39 cellular contexts compared by ENCODE assay signal in the genomic region with DNA sequence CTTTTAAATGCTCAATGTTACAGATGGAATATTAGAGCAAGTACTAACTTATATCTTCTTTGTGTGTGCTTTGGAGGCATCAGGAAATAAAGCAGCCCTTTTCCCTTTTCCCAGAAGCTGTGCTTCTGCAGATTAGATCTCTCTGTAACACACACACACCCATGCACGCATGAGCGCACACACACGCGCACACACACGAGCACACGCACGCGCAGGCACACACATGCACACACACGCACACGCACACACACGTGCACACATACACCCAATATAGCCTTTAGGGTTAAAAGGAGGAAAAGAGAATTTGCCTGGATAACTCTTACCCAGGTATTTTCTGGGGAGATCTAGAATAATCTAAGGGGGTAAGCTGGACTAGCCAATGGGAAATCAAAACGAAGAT.
"Had no signal": no experiment of that assay in that cellular context is flagged by ENCODE, and none has a peak within 500 bp of the region (broad histone marks: within the 10 kb centered on the region; RNA-seq: fewer than 3 reads in every experiment).

No MANE protein-coding gene starts in this region.

- H3K9me3 Mint-ChIP-seq: activated naive CD4-positive, alpha-beta T cell treated with anti-CD3 and anti-CD28 coated beads for 36 hours; activated naive CD4-positive, alpha-beta T cell treated with anti-CD3 and anti-CD28 coated beads, Interleukin-2, amount 10 ng/mL, durations not matched to agents 7 days and 5 days; activated naive CD4-positive, alpha-beta T cell treated with anti-CD3 and anti-CD28 coated beads, Interleukin-2, amount 50 U/mL, for 24 hours; activated naive CD4-positive, alpha-beta T cell treated with anti-CD3 and anti-CD28 coated beads, Interleukin-2, amount 50 U/mL, for 72 hours; activated naive CD8-positive, alpha-beta T cell treated with anti-CD3 and anti-CD28 coated beads for 36 hours; activated naive CD8-positive, alpha-beta T cell treated with anti-CD3 and anti-CD28 coated beads, Interleukin-2, amount 10 ng/mL, durations not matched to agents 7 days and 5 days; activated naive CD8-positive, alpha-beta T cell treated with anti-CD3 and anti-CD28 coated beads, Interleukin-2, amount 50 U/mL, for 24 hours; activated T-cell treated with anti-CD3 and anti-CD28 coated beads, Interleukin-2, amount 50 U/mL, for 4 hours; activated T-cell treated with anti-CD3 and anti-CD28 coated beads, Interleukin-2, amount 50 U/mL, for 72 hours; activated T-helper 1 cell treated with anti-CD3 and anti-CD28 coated beads, Interleukin-12 subunit alpha, Interleukin-12 subunit beta, Interleukin-2, Interleukin-4 antibody, amounts not matched to agents 30 ng/mL and 10 ng/mL and 1 ng/mL, durations not matched to agents 14 hours and 24 hours and 36 hours; activated T-helper 17 cell treated with anti-CD3 and anti-CD28 coated beads, Interleukin-2, amount 50 U/mL, for 72 hours; activated T-helper 2 cell treated with anti-CD3 and anti-CD28 coated beads, Interferon-gamma antibody, Interleukin-2, Interleukin-4, amounts not matched to agents 10 μg/mL and 5 μg/mL and 100 μg/mL, durations not matched to agents 14 hours and 24 hours and 36 hours; central memory CD8-positive, alpha-beta T cell had no signal

- FAIRE-seq: astrocyte, bronchial epithelial cell, colon had no signal

- H3K9me3 ChIP-seq: adrenal gland, ascending aorta, body of pancreas, breast epithelium had no signal

- H3K4me3 Mint-ChIP-seq: activated naive CD4-positive, alpha-beta T cell treated with anti-CD3 and anti-CD28 coated beads for 36 hours; activated naive CD4-positive, alpha-beta T cell treated with anti-CD3 and anti-CD28 coated beads, Interleukin-2, amount 10 ng/mL, durations not matched to agents 7 days and 5 days; activated naive CD4-positive, alpha-beta T cell treated with anti-CD3 and anti-CD28 coated beads, Interleukin-2, amount 50 U/mL, for 24 hours; activated naive CD8-positive, alpha-beta T cell; activated naive CD8-positive, alpha-beta T cell treated with anti-CD3 and anti-CD28 coated beads for 36 hours; activated naive CD8-positive, alpha-beta T cell treated with anti-CD3 and anti-CD28 coated beads, Interleukin-2, amount 10 ng/mL, durations not matched to agents 7 days and 5 days; activated naive CD8-positive, alpha-beta T cell treated with anti-CD3 and anti-CD28 coated beads, Interleukin-2, amount 50 U/mL, for 24 hours; activated T-cell treated with anti-CD3 and anti-CD28 coated beads, Interleukin-2, amount 50 U/mL, for 4 hours; activated T-cell treated with anti-CD3 and anti-CD28 coated beads, Interleukin-2, amount 50 U/mL, for 72 hours; activated T-helper 1 cell treated with anti-CD3 and anti-CD28 coated beads, Interleukin-12 subunit alpha, Interleukin-12 subunit beta, Interleukin-2, Interleukin-4 antibody, amounts not matched to agents 30 ng/mL and 10 ng/mL and 1 ng/mL, durations not matched to agents 14 hours and 24 hours and 36 hours; activated T-helper 17 cell treated with anti-CD3 and anti-CD28 coated beads, Interleukin-2, amount 50 U/mL, for 72 hours; brain; central memory CD8-positive, alpha-beta T cell had no signal

- H3K4me3 ChIP-seq: adrenal gland, ascending aorta, body of pancreas, breast epithelium, cardiac muscle cell had no signal

- H3K27ac ChIP-seq: adrenal gland, ascending aorta, body of pancreas, brain microvascular endothelial cell, breast epithelium, cardiac muscle cell had no signal

- ATAC-seq: activated naive CD4-positive, alpha-beta T cell treated with anti-CD3 and anti-CD28 coated beads, Interleukin-2, amount 50 U/mL, for 72 hours; activated naive CD8-positive, alpha-beta T cell treated with anti-CD3 and anti-CD28 coated beads, Interleukin-2, amount 50 U/mL, for 24 hours; activated T-cell treated with anti-CD3 and anti-CD28 coated beads, Interleukin-2, amount 50 U/mL, for 4 hours; activated T-cell treated with anti-CD3 and anti-CD28 coated beads, Interleukin-2, amount 50 U/mL, for 72 hours; activated T-helper 17 cell treated with anti-CD3 and anti-CD28 coated beads, Interleukin-2, amount 50 U/mL, for 72 hours; body of pancreas had no signal

- H3K4me1 Mint-ChIP-seq: activated naive CD4-positive, alpha-beta T cell treated with anti-CD3 and anti-CD28 coated beads, Interleukin-2, amount 10 ng/mL, durations not matched to agents 7 days and 5 days; activated naive CD4-positive, alpha-beta T cell treated with anti-CD3 and anti-CD28 coated beads, Interleukin-2, amount 50 U/mL, for 24 hours; activated naive CD8-positive, alpha-beta T cell treated with anti-CD3 and anti-CD28 coated beads for 36 hours; activated naive CD8-positive, alpha-beta T cell treated with anti-CD3 and anti-CD28 coated beads, Interleukin-2, amount 10 ng/mL, durations not matched to agents 7 days and 5 days; activated T-helper 17 cell treated with anti-CD3 and anti-CD28 coated beads, Interleukin-2, amount 50 U/mL, for 72 hours; brain; central memory CD8-positive, alpha-beta T cell had no signal

- H3K36me3 ChIP-seq: adrenal gland, ascending aorta, brain microvascular endothelial cell, breast epithelium, cardiac muscle cell had no signal

- H3K27ac Mint-ChIP-seq: activated naive CD4-positive, alpha-beta T cell treated with anti-CD3 and anti-CD28 coated beads for 36 hours; activated naive CD4-positive, alpha-beta T cell treated with anti-CD3 and anti-CD28 coated beads, Interleukin-2, amount 10 ng/mL, durations not matched to agents 7 days and 5 days; activated naive CD4-positive, alpha-beta T cell treated with anti-CD3 and anti-CD28 coated beads, Interleukin-2, amount 50 U/mL, for 24 hours; activated naive CD4-positive, alpha-beta T cell treated with anti-CD3 and anti-CD28 coated beads, Interleukin-2, amount 50 U/mL, for 72 hours; activated naive CD8-positive, alpha-beta T cell; activated naive CD8-positive, alpha-beta T cell treated with anti-CD3 and anti-CD28 coated beads for 36 hours; activated naive CD8-positive, alpha-beta T cell treated with anti-CD3 and anti-CD28 coated beads, Interleukin-2, amount 10 ng/mL, durations not matched to agents 7 days and 5 days; activated naive CD8-positive, alpha-beta T cell treated with anti-CD3 and anti-CD28 coated beads, Interleukin-2, amount 50 U/mL, for 24 hours; activated T-cell treated with anti-CD3 and anti-CD28 coated beads, Interleukin-2, amount 50 U/mL, for 72 hours; activated T-helper 1 cell treated with anti-CD3 and anti-CD28 coated beads, Interleukin-12 subunit alpha, Interleukin-12 subunit beta, Interleukin-2, Interleukin-4 antibody, amounts not matched to agents 30 ng/mL and 10 ng/mL and 1 ng/mL, durations not matched to agents 14 hours and 24 hours and 36 hours; activated T-helper 17 cell treated with anti-CD3 and anti-CD28 coated beads, Interleukin-2, amount 50 U/mL, for 72 hours; activated T-helper 2 cell treated with anti-CD3 and anti-CD28 coated beads, Interferon-gamma antibody, Interleukin-2, Interleukin-4, amounts not matched to agents 10 μg/mL and 5 μg/mL and 100 μg/mL, durations not matched to agents 14 hours and 24 hours and 36 hours; brain had no signal

- DNase-seq: activated effector memory CD4-positive, alpha-beta T cell treated with anti-CD3 and anti-CD28 coated beads, Interleukin-2, amount 50 U/mL, for 16 hours; activated effector memory CD4-positive, alpha-beta T cell treated with Interleukin-2 at 50 U/mL for 16 hours; activated gamma-delta T cell; activated gamma-delta T cell treated with Interleukin-2 at 50 U/mL for 16 hours; activated naive CD4-positive, alpha-beta T cell; activated naive CD4-positive, alpha-beta T cell treated with anti-CD3 and anti-CD28 coated beads for 36 hours; activated naive CD4-positive, alpha-beta T cell treated with anti-CD3 and anti-CD28 coated beads, Interleukin-2, amount 10 ng/mL, durations not matched to agents 7 days and 5 days; activated naive CD4-positive, alpha-beta T cell treated with anti-CD3 and anti-CD28 coated beads, Interleukin-2, amount 50 U/mL, for 16 hours; activated naive CD4-positive, alpha-beta T cell treated with Interleukin-2 at 50 U/mL for 16 hours; activated naive CD8-positive, alpha-beta T cell treated with anti-CD3 and anti-CD28 coated beads for 36 hours; activated naive CD8-positive, alpha-beta T cell treated with anti-CD3 and anti-CD28 coated beads, Interleukin-2, amount 10 ng/mL, durations not matched to agents 7 days and 5 days; activated naive CD8-positive, alpha-beta T cell treated with anti-CD3 and anti-CD28 coated beads, Interleukin-2, amount 50 U/mL, for 24 hours; activated T-cell treated with anti-CD3 and anti-CD28 coated beads, Interleukin-2, amount 50 U/mL, for 4 hours; activated T-cell treated with anti-CD3 and anti-CD28 coated beads, Interleukin-2, amount 50 U/mL, for 48 hours; activated T-cell treated with anti-CD3 and anti-CD28 coated beads, Interleukin-2, amount 50 U/mL, for 72 hours; adrenal gland; amniotic stem cell; amygdala; anterior cingulate cortex; aorta; body of pancreas; brain microvascular endothelial cell; caudate nucleus; central memory CD4-positive, alpha-beta T cell; cerebellar nuclear complex had no signal

- H3K27me3 ChIP-seq: adrenal gland, ascending aorta, body of pancreas, brain microvascular endothelial cell, breast epithelium, cardiac muscle cell had no signal

- H3K36me3 Mint-ChIP-seq: activated naive CD4-positive, alpha-beta T cell treated with anti-CD3 and anti-CD28 coated beads, Interleukin-2, amount 10 ng/mL, durations not matched to agents 7 days and 5 days; activated naive CD4-positive, alpha-beta T cell treated with anti-CD3 and anti-CD28 coated beads, Interleukin-2, amount 50 U/mL, for 24 hours; activated naive CD4-positive, alpha-beta T cell treated with anti-CD3 and anti-CD28 coated beads, Interleukin-2, amount 50 U/mL, for 72 hours; activated naive CD8-positive, alpha-beta T cell; activated naive CD8-positive, alpha-beta T cell treated with anti-CD3 and anti-CD28 coated beads for 36 hours; activated naive CD8-positive, alpha-beta T cell treated with anti-CD3 and anti-CD28 coated beads, Interleukin-2, amount 10 ng/mL, durations not matched to agents 7 days and 5 days; brain had no signal

- H3K4me1 ChIP-seq: adrenal gland, ascending aorta, body of pancreas, breast epithelium had no signal
